In the genomic region with DNA sequence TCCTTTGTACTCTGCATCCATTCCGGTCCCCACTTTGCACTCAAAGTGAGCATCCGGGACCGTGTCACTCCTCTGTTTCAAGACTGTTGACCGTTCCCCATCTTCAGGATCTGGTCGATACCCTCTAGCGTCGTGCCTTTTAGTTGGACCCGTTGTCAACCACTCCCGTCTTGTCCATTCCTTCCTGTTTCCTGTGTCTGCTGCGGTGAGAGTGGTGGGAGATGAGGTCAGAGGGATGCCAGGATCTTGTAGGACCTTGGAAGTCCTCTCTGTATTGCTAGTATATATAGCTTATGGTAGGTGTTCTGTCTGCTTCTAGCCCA, we compare ENCODE assay signal across 8 cellular contexts. TPM values are rescaled to one million over a fixed set of nuclear protein-coding genes. Genes with fewer than 3 reads are reported as not detected.
A peak's percentile ranks its signal among the peaks of the same experiment; 100 is the strongest.
DNase-seq lines count a peak whose midpoint lies in the region; ATAC-seq, FAIRE-seq and TF ChIP-seq lines count a peak whose summit lies in the region.

No MANE protein-coding gene starts in this region.

- TF ChIP-seq RAD21 in H1 (IDR thresholded peaks at IDR 0.05 in 1 of 2, conservative IDR thresholded peaks at IDR 0.05 in 1 of 2; ENCODE audit: low read depth in 2 of 2, low read length in 2 of 2): no peak

- H2BK5ac ChIP-seq in H9 (ENCODE audit: insufficient read length, low read length) (no peak overlapping the region), H1 (ENCODE audit: low read depth, low read length) (peak overlapping the region; percentile 85)

- H3K79me2 ChIP-seq in H9 (ENCODE audit: insufficient read depth, low read length): peaks cover 15% of the 10 kb centered on the region; the same call in 1 of the 2 replicates
- peaks cover 13 to 43% of the 10 kb centered on the region in 2 experiments for H3K79me2 ChIP-seq in H1 (ENCODE audit: control insufficient read depth in 1 of 2, insufficient read depth in 2 of 2, low read length in 2 of 2)

- WGBS in H9 (ENCODE audit: extremely low coverage, insufficient read length, low lambda C conversion rate): no CpG with 5 or more reads among the region's 10 CpGs
- 4% methylated on average over 10 of the region's 10 CpGs; no CpG with 5 or more reads in 1 of the 2 experiments for WGBS in H1 (ENCODE audit: extremely low coverage in 1 of 2, insufficient coverage in 1 of 2, insufficient read length in 1 of 2, insufficient replicate concordance in 2 of 2, low coverage in 1 of 2, low lambda C conversion rate in 2 of 2, missing lambda C conversion rate in 1 of 2), 2 experiments

- H3K4me3 ChIP-seq in H1 (ENCODE audit: extremely low read depth in 1 of 4, insufficient read depth in 2 of 4, low read depth in 3 of 4, low read length in 4 of 4): peak overlapping the region; percentile 85 to 99 (median 96)

- H2BK120ac ChIP-seq in H9 (ENCODE audit: low read depth, low read length, poor library complexity, severe bottlenecking): no peak overlapping the region
- H2BK120ac ChIP-seq in H1 (replicated peaks; ENCODE audit: low read depth, low read length): no peak overlapping the region

- H3K4me3 Mint-ChIP-seq in H9: peak overlapping the region; percentile 98 to 100
- H3K4me3 Mint-ChIP-seq in naive B cell: peak overlapping the region; percentile 91 to 99 (median 98)

- H3K36me3 Mint-ChIP-seq in H9 (ENCODE audit: insufficient read depth in 1 of 3, low read depth in 3 of 3): peaks cover 4 to 19% (median 8%) of the 10 kb centered on the region in 3 experiments; a peak in 5 of 7 replicates
- no peaks in the 10 kb centered on the region for H3K36me3 Mint-ChIP-seq in naive B cell

- TF ChIP-seq CTCF in H9 (conservative IDR thresholded peaks at IDR 0.05) (no peak), H1 (IDR thresholded peaks at IDR 0.05; ENCODE audit: control extremely low read depth in 1 of 3, insufficient read depth in 1 of 3, low read depth in 1 of 3, low read length in 3 of 3) (no peak)

- no peak overlapping the region for H3T11ph ChIP-seq in H9 (ENCODE audit: low read length)

- H3K4me1 Mint-ChIP-seq in H9: peaks cover 9 to 10% of the 10 kb centered on the region in 2 experiments
- peaks cover 17 to 53% (median 36%) of the 10 kb centered on the region in 3 donors for H3K4me1 Mint-ChIP-seq in naive B cell

- TF ChIP-seq POLR2A in H1 (IDR thresholded peaks at IDR 0.05; ENCODE audit: control extremely low read depth in 1 of 2, low read depth in 2 of 2, low read length in 2 of 2): no peak

- H3K27ac Mint-ChIP-seq in H9 (peak overlapping the region; percentile 59 to 99 (median 87); a peak in 5 of 7 replicates), naive B cell (peak overlapping the region; percentile 91 to 99 (median 98))

- H3K23ac ChIP-seq in H9 (ENCODE audit: insufficient read length, low read depth, low read length) (no peak overlapping the region), H1 (ENCODE audit: insufficient read length) (no peak overlapping the region)

- H4K5ac ChIP-seq in H9 (ENCODE audit: insufficient read length, low read depth, low read length): no peak overlapping the region
- H4K5ac ChIP-seq in H1 (ENCODE audit: insufficient read length, low read depth, low read length): no peak overlapping the region

- H2BK20ac ChIP-seq in H9 (ENCODE audit: low read depth, low read length, poor library complexity, severe bottlenecking): no peak overlapping the region
- H2BK20ac ChIP-seq in H1 (ENCODE audit: low read length): no peak overlapping the region

- H3K9ac ChIP-seq in H9 (ENCODE audit: extremely low read depth, insufficient read length, low read length) (peak overlapping the region; percentile 74), H1 (replicated peaks in 1 of 4; ENCODE audit: extremely low read depth in 1 of 4, low read depth in 3 of 4, low read length in 3 of 4) (peak overlapping the region in 3 of 4 experiments; percentile 72 to 92 (median 74); a peak in 6 of 7 replicates)

- peak overlapping the region; percentile 94 for H3K4me2 ChIP-seq in H9 (ENCODE audit: insufficient read depth, insufficient read length, low read length)
- peak overlapping the region; percentile 91 to 100 for H3K4me2 ChIP-seq in H1 (ENCODE audit: insufficient read depth in 1 of 2, low read depth in 2 of 2, low read length in 2 of 2)

- POLR2A ChIA-PET in H1 (lab: Charles Lee; ENCODE audit: partially characterized antibody): interaction anchor here (1.0 to 1.4 kb wide), 3 partner anchors 9 to 25 kb away, joined by 3 to 4 read pairs (median 3); a partner anchor contains a TSS

- H4K20me1 ChIP-seq in H9 (ENCODE audit: control insufficient read depth, insufficient read depth, insufficient read length): no peaks in the 10 kb centered on the region
- peaks cover 0 to 7% of the 10 kb centered on the region in 2 experiments for H4K20me1 ChIP-seq in H1 (replicated peaks in 1 of 2; ENCODE audit: control insufficient read depth in 1 of 2, insufficient read depth in 2 of 2, low read length in 2 of 2)

- H2AK5ac ChIP-seq in H9 (ENCODE audit: insufficient read length, low read length): no peak overlapping the region
- H2AK5ac ChIP-seq in H1 (ENCODE audit: low read depth, low read length): peak overlapping the region; percentile 79; the same call in 1 of the 2 replicates

- no peak overlapping the region for H3K4ac ChIP-seq in H9 (ENCODE audit: low read depth, low read length)
- H3K4ac ChIP-seq in H1 (replicated peaks; ENCODE audit: insufficient read length, low read depth, low read length): no peak overlapping the region

- no peak overlapping the region for H2BK12ac ChIP-seq in H9 (ENCODE audit: insufficient read length, low read depth, low read length)
- peak overlapping the region; percentile 50; the same call in 1 of the 2 replicates for H2BK12ac ChIP-seq in H1 (ENCODE audit: low read depth, low read length)

- no peak for TF ChIP-seq EP300 in H1 (IDR thresholded peaks at IDR 0.05; ENCODE audit: borderline replicate concordance in 1 of 2, low read depth in 2 of 2, low read length in 2 of 2)

- 0 out of 2 replicates have a peak overlapping the region, but pooled peaks have one; percentile 2 for H3K14ac ChIP-seq in H9 (ENCODE audit: insufficient read depth, low read length)
- H3K14ac ChIP-seq in H1 (ENCODE audit: insufficient read length): no peak overlapping the region

- H3K18ac ChIP-seq in H9 (ENCODE audit: insufficient read length, low read depth, low read length) (no peak overlapping the region), H1 (ENCODE audit: extremely low read depth, low read length) (no peak overlapping the region)

- ATAC-seq in naive B cell (ENCODE audit: low read depth in 2 of 2) (no peak), GM19035 (IDR thresholded peaks at IDR 0.05; ENCODE audit: unreplicated experiment) (no peak)

- H3K27me3 Mint-ChIP-seq in H9 (ENCODE audit: low read depth): peaks cover 2% of the 10 kb centered on the region; the same call in 1 of the 2 replicates
- H3K27me3 Mint-ChIP-seq in naive B cell: no peaks in the 10 kb centered on the region

- H4K91ac ChIP-seq in H9 (ENCODE audit: insufficient read length, low read depth, low read length) (no peak overlapping the region), H1 (replicated peaks; ENCODE audit: insufficient read length, low read length) (no peak overlapping the region)

- H3K56ac ChIP-seq in H9 (ENCODE audit: insufficient read length, low read depth, low read length) (no peak overlapping the region), H1 (replicated peaks; ENCODE audit: insufficient read length, low read depth, low read length) (no peak overlapping the region)

- H3K23me2 ChIP-seq in H9 (ENCODE audit: insufficient read length, low read depth, low read length, poor library complexity, severe bottlenecking): peaks cover 6% of the 10 kb centered on the region
- peaks cover 9% of the 10 kb centered on the region for H3K23me2 ChIP-seq in H1 (ENCODE audit: low read depth, low read length)

- H3K9me3 Mint-ChIP-seq in H9 (no peaks in the 10 kb centered on the region), naive B cell (no peaks in the 10 kb centered on the region)

- H3K27ac ChIP-seq in H9 (ENCODE audit: insufficient read length, low read depth, low read length) (no peak overlapping the region), H1 (ENCODE audit: low read depth, low read length) (peak overlapping the region; percentile 58)

- peaks cover 0 to 6% (median 2%) of the 10 kb centered on the region in 4 experiments; a peak in 2 of 8 replicates for H3K36me3 ChIP-seq in H1 (ENCODE audit: control insufficient read depth in 2 of 4, insufficient read depth in 4 of 4, low read length in 3 of 4)

- H3K27me3 ChIP-seq in H9 (ENCODE audit: insufficient read depth, low read length) (no peaks in the 10 kb centered on the region), H1 (replicated peaks in 1 of 4; ENCODE audit: control insufficient read depth in 3 of 4, extremely low read depth in 1 of 4, insufficient read depth in 3 of 4, low read length in 3 of 4) (no peaks in the 10 kb centered on the region)

- H3K79me1 ChIP-seq in H9 (ENCODE audit: insufficient read depth, low read depth, low read length, poor library complexity, severe bottlenecking): peaks cover 4% of the 10 kb centered on the region
- peaks cover 12% of the 10 kb centered on the region for H3K79me1 ChIP-seq in H1 (ENCODE audit: low read depth, low read length)

- H3K9me3 ChIP-seq in H9 (ENCODE audit: control insufficient read depth, low read depth, low read length): no peaks in the 10 kb centered on the region
- no peaks in the 10 kb centered on the region for H3K9me3 ChIP-seq in H1 (ENCODE audit: insufficient read depth in 2 of 2, low read depth in 1 of 2, low read length in 1 of 2)

- H2BK15ac ChIP-seq in H9 (ENCODE audit: low read depth, low read length) (no peak overlapping the region), H1 (ENCODE audit: low read length) (no peak overlapping the region)

- H3K4me1 ChIP-seq in H9 (ENCODE audit: insufficient read depth, low read length) (no peaks in the 10 kb centered on the region), H1 (replicated peaks in 1 of 4; ENCODE audit: control insufficient read depth in 3 of 4, insufficient read depth in 4 of 4, low read length in 3 of 4) (peaks cover 0 to 3% (median 0%) of the 10 kb centered on the region in 4 experiments; a peak in 2 of 7 replicates)

- CTCF ChIA-PET in H1 (lab: Charles Lee; ENCODE audit: partially characterized antibody): interaction anchor here (1.2 to 1.5 kb wide), 3 partner anchors 12 to 107 kb away, joined by 3 to 4 read pairs (median 4); no protein-coding TSS in a partner anchor

- no peak overlapping the region for H2AFZ ChIP-seq in H9 (ENCODE audit: low read length)
- H2AFZ ChIP-seq in H1 (ENCODE audit: low read length): peak overlapping the region; percentile 52

- peak; percentile 26 for DNase-seq in COLO668 (lab: John Stamatoyannopoulos, UW; ENCODE audit: unreplicated experiment)
- DNase-seq in H9: no peak
- DNase-seq in RCC 7860 (ENCODE audit: low spot score): peak; percentile 46
- DNase-seq in H1 (ENCODE audit: low read depth in 1 of 2, low spot score in 2 of 2): peak in 1 of 2 experiments; percentile 54
- DNase-seq in naive B cell: no peak
- no peak for DNase-seq in GM19238 (ENCODE audit: insufficient read length, low spot score)
- DNase-seq in HuH-7 (ENCODE audit: low spot score): no peak

- H4K8ac ChIP-seq in H9 (replicated peaks; ENCODE audit: insufficient read length, low read depth, low read length) (no peak overlapping the region), H1 (ENCODE audit: extremely low read depth, insufficient read depth, low read length) (no peak overlapping the region)

- FAIRE-seq in RCC 7860 (lab: Jason Lieb, UNC): no peak
- FAIRE-seq in H1 (lab: Jason Lieb, UNC): no peak

RNA-seq across cellular contexts. Expression of a gene that starts 0.6 kb away (rescaled TPM):
- total RNA-seq in H9 (2021): 119 and 121 TPM in 2 replicates
- total RNA-seq in H1 (2021; fragmentation: NEBNext Ultra II Directional; extraction: Animal tissue kit (Norgen Biotek cat#: 25700)): 134 and 137 TPM in 2 replicates
- polyA plus RNA-seq in H1 (2011; rRNA removed) (103 and 164 TPM in 2 replicates), naive B cell (ENCODE audit: low read depth in 6 of 6) (100 to 1,000 TPM; 274 to 374 (median 312) TPM)
- polyA plus RNA-seq in H1 (2011; cell fraction: cytosol; rRNA removed): 131 TPM
- polyA plus RNA-seq in H1 (2011; cell fraction: nucleus; rRNA removed): 41.9 TPM
- polyA plus RNA-seq in H1 (2012, experiment 1 of 2): 176 to 268 TPM (median 198 TPM) in 4 replicates
- polyA plus RNA-seq in H1 (2012, experiment 2 of 2): 163 TPM
- 98.7 TPM for polyA plus RNA-seq in H1 (2013, experiment 1 of 2)
- polyA plus RNA-seq in H1 (2013, experiment 2 of 2): 106 TPM
- 59.7 and 74.2 TPM in 2 replicates for polyA minus RNA-seq in H1 (2011; rRNA and poly(A)+ RNA removed)
- 42.9 TPM for polyA minus RNA-seq in H1 (2011; cell fraction: cytosol; rRNA and poly(A)+ RNA removed)
- 34.2 TPM for polyA minus RNA-seq in H1 (2011; cell fraction: nucleus; rRNA and poly(A)+ RNA removed)

RNA-seq across cellular contexts. Expression of a gene that starts 8.0 kb away (rescaled TPM):
- not detected in 2 replicates for total RNA-seq in H9 (2021)
- total RNA-seq in H1 (2021; fragmentation: NEBNext Ultra II Directional; extraction: Animal tissue kit (Norgen Biotek cat#: 25700)): not detected in 2 replicates
- polyA plus RNA-seq in H1 (2011; rRNA removed) (not detected in 2 replicates), naive B cell (ENCODE audit: low read depth in 6 of 6) (1 to 10 TPM in 1 of 6 donors, not detected in 5; 1.0 TPM)
- not detected for polyA plus RNA-seq in H1 (2011; cell fraction: cytosol; rRNA removed)
- not detected for polyA plus RNA-seq in H1 (2011; cell fraction: nucleus; rRNA removed)
- polyA plus RNA-seq in H1 (2012, experiment 1 of 2): not detected in 4 replicates
- not detected for polyA plus RNA-seq in H1 (2012, experiment 2 of 2)
- not detected for polyA plus RNA-seq in H1 (2013, experiment 1 of 2)
- polyA plus RNA-seq in H1 (2013, experiment 2 of 2): not detected
- polyA minus RNA-seq in H1 (2011; rRNA and poly(A)+ RNA removed): not detected in 2 replicates
- not detected for polyA minus RNA-seq in H1 (2011; cell fraction: cytosol; rRNA and poly(A)+ RNA removed)
- polyA minus RNA-seq in H1 (2011; cell fraction: nucleus; rRNA and poly(A)+ RNA removed): not detected

RNA-seq across cellular contexts. Expression of a gene that starts 25.5 kb away (rescaled TPM):
- 62.2 and 64.4 TPM in 2 replicates for total RNA-seq in H9 (2021)
- 51.5 and 53.7 TPM in 2 replicates for total RNA-seq in H1 (2021; fragmentation: NEBNext Ultra II Directional; extraction: Animal tissue kit (Norgen Biotek cat#: 25700))
- polyA plus RNA-seq in H1 (2011; rRNA removed): 14.0 and 14.5 TPM in 2 replicates
- 25.2 TPM for polyA plus RNA-seq in H1 (2011; cell fraction: cytosol; rRNA removed)
- polyA plus RNA-seq in H1 (2011; cell fraction: nucleus; rRNA removed): 16.0 TPM
- 38.1 to 42.1 TPM (median 41.5 TPM) in 4 replicates for polyA plus RNA-seq in H1 (2012, experiment 1 of 2)
- polyA plus RNA-seq in H1 (2012, experiment 2 of 2): 20.8 TPM
- 34.7 TPM for polyA plus RNA-seq in H1 (2013, experiment 1 of 2)
- 30.5 TPM for polyA plus RNA-seq in H1 (2013, experiment 2 of 2)
- polyA minus RNA-seq in H1 (2011; rRNA and poly(A)+ RNA removed): 21.4 and 21.5 TPM in 2 replicates
- polyA minus RNA-seq in H1 (2011; cell fraction: cytosol; rRNA and poly(A)+ RNA removed): 15.8 TPM
- 11.5 TPM for polyA minus RNA-seq in H1 (2011; cell fraction: nucleus; rRNA and poly(A)+ RNA removed)
- 10 to 100 TPM; 10.2 to 46.5 (median 21.4) TPM for polyA plus RNA-seq in naive B cell (ENCODE audit: low read depth in 6 of 6)

RNA-seq across cellular contexts. Expression of a gene that starts 48.6 kb away (rescaled TPM):
- total RNA-seq in H9 (2021): 0.37 and 0.61 TPM in 2 replicates
- 1.3 and 1.5 TPM in 2 replicates for total RNA-seq in H1 (2021; fragmentation: NEBNext Ultra II Directional; extraction: Animal tissue kit (Norgen Biotek cat#: 25700))
- 1.5 TPM in 2 replicates for polyA plus RNA-seq in H1 (2011; rRNA removed)
- polyA plus RNA-seq in H1 (2011; cell fraction: cytosol; rRNA removed): 1.4 TPM
- polyA plus RNA-seq in H1 (2011; cell fraction: nucleus; rRNA removed): 1.4 TPM
- polyA plus RNA-seq in H1 (2012, experiment 1 of 2): 0.84 to 1.4 TPM (median 0.98 TPM) in 4 replicates
- polyA plus RNA-seq in H1 (2012, experiment 2 of 2): 0.89 TPM
- 0.61 TPM for polyA plus RNA-seq in H1 (2013, experiment 1 of 2)
- polyA plus RNA-seq in H1 (2013, experiment 2 of 2): 0.53 TPM
- polyA minus RNA-seq in H1 (2011; rRNA and poly(A)+ RNA removed): 1.2 and 1.5 TPM in 2 replicates
- polyA minus RNA-seq in H1 (2011; cell fraction: cytosol; rRNA and poly(A)+ RNA removed): 1.1 TPM
- polyA minus RNA-seq in H1 (2011; cell fraction: nucleus; rRNA and poly(A)+ RNA removed): 1.3 TPM
- 10 to 100 TPM in 3 of 6 donors, 1 to 10 TPM in 3; 8.2 to 12.6 (median 10.1) TPM for polyA plus RNA-seq in naive B cell (ENCODE audit: low read depth in 6 of 6)

Comparison
In these comparisons a context has a peak if more than half of its experiments do, and no peak if none do; other contexts are left out.
1. DNase-seq: peak in COLO668 (single experiment) and RCC 7860 (single experiment); none in H9 (single experiment), naive B cell (single experiment), GM19238 (single experiment) and HuH-7 (single experiment).